Comparison of ENCODE assay signal across 8 cellular contexts in the genomic region with DNA sequence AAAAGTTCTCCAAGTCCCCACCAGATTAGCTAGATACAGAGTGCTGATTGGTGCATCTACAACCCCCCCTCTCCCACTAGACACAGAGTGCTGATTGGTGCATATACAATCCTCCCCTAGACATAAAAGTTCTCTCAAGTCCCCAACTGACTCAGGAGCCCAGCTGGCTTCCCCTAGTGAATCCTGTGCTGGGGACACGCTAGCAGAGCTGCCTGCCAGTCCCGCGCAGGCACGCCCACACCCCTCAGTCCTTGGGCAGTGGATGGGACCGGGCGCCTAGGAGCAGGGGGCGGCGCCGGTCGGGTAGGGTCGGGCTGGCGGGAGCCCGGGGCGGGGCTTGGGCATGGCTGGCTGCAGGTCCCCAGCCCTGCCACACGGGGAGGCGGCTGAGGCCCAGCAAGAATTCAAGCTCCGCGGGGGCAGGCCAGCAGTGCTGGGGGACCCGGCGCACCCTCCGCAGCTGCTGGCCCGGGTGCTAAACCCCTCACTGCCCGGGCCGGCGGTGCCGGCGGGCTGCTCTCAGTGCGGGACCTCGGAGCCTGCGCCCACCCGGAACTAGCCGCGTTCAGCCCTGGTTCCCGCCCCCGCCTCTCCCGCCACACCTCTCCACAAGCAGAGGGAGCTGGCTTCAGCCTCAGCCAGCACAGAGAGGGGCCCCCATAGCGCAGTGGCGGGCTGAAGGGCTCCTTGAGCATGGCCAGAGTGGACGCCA.
DNase-seq lines count a peak whose midpoint lies in the region; ATAC-seq and TF ChIP-seq lines count a peak whose summit lies in the region.

No MANE protein-coding gene starts in this region.

- CTCF ChIA-PET in Panc1 (lab: Charles Lee): interaction anchor here (0.6 to 0.7 kb wide), 2 partner anchors 238 to 1146 kb away, joined by 3 read pairs; no protein-coding TSS in a partner anchor

- 1% methylated on average over 39 of the region's 39 CpGs for WGBS in HUES64
- WGBS in testis, 2 donors: 0 to 1% methylated on average over 1 to 37 of the region's 39 CpGs

- peak overlapping the region; percentile 85 for H3K4me3 Mint-ChIP-seq in activated T-helper 1 cell treated with anti-CD3 and anti-CD28 coated beads, Interleukin-12 subunit alpha, Interleukin-12 subunit beta, Interleukin-2, Interleukin-4 antibody, amounts not matched to agents 30 ng/mL and 10 ng/mL and 1 ng/mL, durations not matched to agents 14 hours and 24 hours and 36 hours

- in situ Hi-C loops in Panc1 (cut with HindIII; ENCODE audit: low pct_unique_long_range_greater_than_20kb, low sequenced_read_pairs): no loop called here

- H3K4me1 Mint-ChIP-seq in activated T-helper 1 cell treated with anti-CD3 and anti-CD28 coated beads, Interleukin-12 subunit alpha, Interleukin-12 subunit beta, Interleukin-2, Interleukin-4 antibody, amounts not matched to agents 30 ng/mL and 10 ng/mL and 1 ng/mL, durations not matched to agents 14 hours and 24 hours and 36 hours (ENCODE audit: low read depth): peaks cover 6% of the 10 kb centered on the region

- no peaks in the 10 kb centered on the region for H3K36me3 Mint-ChIP-seq in activated T-helper 1 cell treated with anti-CD3 and anti-CD28 coated beads, Interleukin-12 subunit alpha, Interleukin-12 subunit beta, Interleukin-2, Interleukin-4 antibody, amounts not matched to agents 30 ng/mL and 10 ng/mL and 1 ng/mL, durations not matched to agents 14 hours and 24 hours and 36 hours (ENCODE audit: low read depth)

- DNase-seq in DND-41 (peak; percentile 93), Panc1 (ENCODE audit: low read depth, low spot score) (no peak), foreskin fibroblast (peak; percentile 23 to 78), occipital lobe (lab: John Stamatoyannopoulos, UW) (peak; percentile 15), testis (peak; percentile 90)
- DNase-seq in activated T-helper 1 cell treated with anti-CD3 and anti-CD28 coated beads, Interleukin-12 subunit alpha, Interleukin-12 subunit beta, Interleukin-2, Interleukin-4 antibody, amounts not matched to agents 30 ng/mL and 10 ng/mL and 1 ng/mL, durations not matched to agents 14 hours and 24 hours and 36 hours (ENCODE audit: low spot score): peak; percentile 70

- H3K4me1 ChIP-seq in DND-41 (ENCODE audit: insufficient read depth, low read length) (peaks cover 47% of the 10 kb centered on the region), HUES64 (ENCODE audit: insufficient read depth, low read length) (peaks cover 12% of the 10 kb centered on the region), Panc1 (ENCODE audit: control insufficient read depth, insufficient read depth, low read length) (no peaks in the 10 kb centered on the region), testis (peaks cover 10% of the 10 kb centered on the region)

- H3K27ac ChIP-seq in DND-41 (ENCODE audit: low read length): peak overlapping the region; percentile 91
- peak overlapping the region; percentile 46; the same call in 1 of the 2 replicates for H3K27ac ChIP-seq in HUES64 (ENCODE audit: low read depth, low read length)
- H3K27ac ChIP-seq in Panc1 (ENCODE audit: low read length): peak overlapping the region; percentile 23; the same call in 1 of the 2 replicates
- H3K27ac ChIP-seq in testis: peak overlapping the region; percentile 51 to 72

- H3K9me3 ChIP-seq in DND-41 (ENCODE audit: insufficient read depth, low read length, severe bottlenecking) (no peaks in the 10 kb centered on the region), HUES64 (ENCODE audit: insufficient read depth, low read depth, low read length) (no peaks in the 10 kb centered on the region), Panc1 (ENCODE audit: control insufficient read depth, insufficient read depth, low read depth, low read length) (no peaks in the 10 kb centered on the region), testis (no peaks in the 10 kb centered on the region)

- BruUV-seq in Panc1 (replicated peaks; lab: Mats Ljungman, UMichigan): no TSS peak

- H3K4me3 ChIP-seq in DND-41 (ENCODE audit: low read depth in 1 of 2, low read length in 2 of 2) (peak overlapping the region; percentile 83 to 94), HUES64 (ENCODE audit: low read length) (peak overlapping the region; percentile 62), Panc1 (ENCODE audit: low read depth in 2 of 2, low read length in 2 of 2) (peak overlapping the region; percentile 45 to 52), foreskin fibroblast (ENCODE audit: low read depth in 1 of 2, low read length in 2 of 2) (peak overlapping the region; percentile 59 to 61), testis (peak overlapping the region; percentile 51 to 73)

- TF ChIP-seq CTCF in DND-41 (IDR thresholded peaks at IDR 0.05; ENCODE audit: borderline replicate concordance, extremely low read depth, low read length, poor library complexity, severe bottlenecking): peak; percentile 65
- TF ChIP-seq CTCF in Panc1 (IDR thresholded peaks at IDR 0.05): peak; percentile 60
- peak; percentile 45 for TF ChIP-seq CTCF in foreskin fibroblast (IDR thresholded peaks at IDR 0.05; ENCODE audit: low read depth, low read length)
- TF ChIP-seq CTCF in testis (IDR thresholded peaks at IDR 0.05): peak; percentile 39 to 59 (median 53)

- peak overlapping the region; percentile 59 for H3K27ac Mint-ChIP-seq in activated T-helper 1 cell treated with anti-CD3 and anti-CD28 coated beads, Interleukin-12 subunit alpha, Interleukin-12 subunit beta, Interleukin-2, Interleukin-4 antibody, amounts not matched to agents 30 ng/mL and 10 ng/mL and 1 ng/mL, durations not matched to agents 14 hours and 24 hours and 36 hours

- POLR2A ChIA-PET in Panc1 (lab: Charles Lee): no interaction called here

- peaks cover 47% of the 10 kb centered on the region for H3K79me2 ChIP-seq in DND-41 (ENCODE audit: insufficient read depth, low read length)

- intact Hi-C loops in Panc1 (cut with micrococcal nuclease; ENCODE audit: unreplicated experiment): no loop called here
- intact Hi-C loops in activated T-helper 1 cell treated with anti-CD3 and anti-CD28 coated beads, Interleukin-12 subunit alpha, Interleukin-12 subunit beta, Interleukin-2, Interleukin-4 antibody, amounts not matched to agents 30 ng/mL and 10 ng/mL and 1 ng/mL, durations not matched to agents 14 hours and 24 hours and 36 hours (cut with micrococcal nuclease): loop anchor here (1.0 kb wide), 2 partner anchors 26 to 64 kb away; a partner anchor contains a TSS
- intact Hi-C loops in testis (cut with DNase I; ENCODE audit: low total_unique reads): no loop called here

- H2AFZ ChIP-seq in DND-41 (ENCODE audit: low read depth, low read length): peak overlapping the region; percentile 74

- no peaks in the 10 kb centered on the region for H3K27me3 Mint-ChIP-seq in activated T-helper 1 cell treated with anti-CD3 and anti-CD28 coated beads, Interleukin-12 subunit alpha, Interleukin-12 subunit beta, Interleukin-2, Interleukin-4 antibody, amounts not matched to agents 30 ng/mL and 10 ng/mL and 1 ng/mL, durations not matched to agents 14 hours and 24 hours and 36 hours (ENCODE audit: insufficient read depth)

- no peaks in the 10 kb centered on the region for H3K36me3 ChIP-seq in DND-41 (ENCODE audit: insufficient read depth, low read length)
- H3K36me3 ChIP-seq in HUES64 (ENCODE audit: insufficient read depth, low read length): no peaks in the 10 kb centered on the region
- H3K36me3 ChIP-seq in Panc1 (ENCODE audit: control insufficient read depth, insufficient read depth, low read length): no peaks in the 10 kb centered on the region
- H3K36me3 ChIP-seq in testis (ENCODE audit: low read depth, missing control alignments): no peaks in the 10 kb centered on the region

- peak overlapping the region; percentile 87 for H3K9ac ChIP-seq in DND-41 (ENCODE audit: low read depth, low read length)
- peak overlapping the region; percentile 70 for H3K9ac ChIP-seq in HUES64 (ENCODE audit: low read depth, low read length)

- TF ChIP-seq POLR2A in testis (IDR thresholded peaks at IDR 0.05): no peak

- H4K20me1 ChIP-seq in DND-41 (ENCODE audit: insufficient read depth, low read length): no peaks in the 10 kb centered on the region

- ATAC-seq in DND-41 (ENCODE audit: insufficient read depth, low read depth): peak; percentile 92
- peak; percentile 99 for ATAC-seq in GM21526 (IDR thresholded peaks at IDR 0.05; ENCODE audit: low FRiP score, unreplicated experiment)
- ATAC-seq in Panc1: peak; percentile 100

- H3K27me3 ChIP-seq in DND-41 (ENCODE audit: insufficient read depth, low read length, poor library complexity): no peaks in the 10 kb centered on the region
- H3K27me3 ChIP-seq in HUES64 (ENCODE audit: insufficient read depth, low read length): no peaks in the 10 kb centered on the region
- no peaks in the 10 kb centered on the region for H3K27me3 ChIP-seq in Panc1 (ENCODE audit: control insufficient read depth, insufficient read depth, low read length)
- no peaks in the 10 kb centered on the region for H3K27me3 ChIP-seq in testis

- no peaks in the 10 kb centered on the region for H3K9me3 Mint-ChIP-seq in activated T-helper 1 cell treated with anti-CD3 and anti-CD28 coated beads, Interleukin-12 subunit alpha, Interleukin-12 subunit beta, Interleukin-2, Interleukin-4 antibody, amounts not matched to agents 30 ng/mL and 10 ng/mL and 1 ng/mL, durations not matched to agents 14 hours and 24 hours and 36 hours

- peak overlapping the region; percentile 83 for H3K4me2 ChIP-seq in DND-41 (ENCODE audit: insufficient read depth, low read length)

Comparison
In these comparisons a context has a peak if more than half of its experiments do, and no peak if none do; other contexts are left out.
1. H3K27ac ChIP-seq: peak in every context shown above with its lines; median percentile 91 in DND-41; 62 in testis; 46 in HUES64; 23 in Panc1.